Comparison of ENCODE assay signal across 25 cellular contexts in the genomic region with DNA sequence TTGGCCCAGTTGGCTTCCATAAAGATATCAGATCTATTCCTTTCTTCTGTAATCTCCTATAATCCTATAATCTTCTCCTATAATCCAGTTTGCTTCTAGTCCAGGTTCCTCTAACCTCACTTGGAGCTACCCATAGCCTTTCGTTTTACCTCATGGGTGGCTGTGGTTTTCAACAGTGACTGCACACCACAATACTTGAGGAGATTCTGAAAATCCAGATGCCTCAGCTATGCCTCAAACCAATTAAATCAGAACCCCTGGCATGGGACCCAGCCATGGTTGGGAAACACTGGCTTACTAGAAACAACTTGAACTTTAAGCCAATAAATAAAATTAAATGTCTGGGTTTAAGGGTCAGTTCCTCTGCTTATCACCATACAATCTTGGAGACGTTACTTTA.
"Had no signal": no experiment of that assay in that cellular context is flagged by ENCODE, and none has a peak within 500 bp of the region (broad histone marks: within the 10 kb centered on the region; RNA-seq: fewer than 3 reads in every experiment).

No MANE protein-coding gene starts in this region.

- H3K4me1 ChIP-seq: body of pancreas, foreskin keratinocyte, pancreas, psoas muscle, transverse colon had no signal

- H3K27me3 Mint-ChIP-seq: activated B cell treated with CpG ODN at 0.5 μM for 24 hours had no signal

- H3K4me1 Mint-ChIP-seq: activated B cell treated with CpG ODN at 0.5 μM for 24 hours; activated naive CD8-positive, alpha-beta T cell treated with anti-CD3 and anti-CD28 coated beads, Interleukin-2, amount 10 ng/mL, durations not matched to agents 7 days and 5 days; immature natural killer cell; nephron; stimulated activated effector memory CD8-positive, alpha-beta T cell treated with anti-CD3 and anti-CD28 coated beads, Interleukin-12 subunit alpha, Interleukin-12 subunit beta, amount 100 ng/mL, for 72 hours; stimulated activated naive CD8-positive, alpha-beta T cell treated with anti-CD3 and anti-CD28 coated beads, Interleukin-15, amount 100 ng/mL, for 72 hours had no signal

- H3K27me3 ChIP-seq: body of pancreas, foreskin keratinocyte, pancreas, transverse colon had no signal

- H3K4me3 ChIP-seq: body of pancreas, cardiac muscle cell, pancreas, psoas muscle, transverse colon had no signal

- H3K9me3 ChIP-seq: body of pancreas, neutrophil, pancreas, psoas muscle, transverse colon had no signal

- H3K27ac ChIP-seq: body of pancreas, cardiac muscle cell, epithelial cell of prostate, foreskin keratinocyte, neutrophil, pancreas, psoas muscle, transverse colon had no signal

- H3K9me3 Mint-ChIP-seq: activated B cell treated with CpG ODN at 0.5 μM for 24 hours; activated naive CD4-positive, alpha-beta T cell treated with anti-CD3 and anti-CD28 coated beads for 36 hours; activated naive CD8-positive, alpha-beta T cell treated with anti-CD3 and anti-CD28 coated beads, Interleukin-2, amount 10 ng/mL, durations not matched to agents 7 days and 5 days; activated T-cell treated with anti-CD3 and anti-CD28 coated beads, Interleukin-2, amount 50 U/mL, for 72 hours; stimulated activated effector memory CD8-positive, alpha-beta T cell treated with anti-CD3 and anti-CD28 coated beads, Interleukin-12 subunit alpha, Interleukin-12 subunit beta, amount 100 ng/mL, for 72 hours; stimulated activated naive CD8-positive, alpha-beta T cell treated with anti-CD3 and anti-CD28 coated beads, Interleukin-15, amount 100 ng/mL, for 72 hours; T-helper 1 cell treated with Interleukin-12 subunit alpha and Interleukin-12 subunit beta and Interleukin-4 antibody, amounts not matched to agents 30 μg/mL and 1 μg/mL, for 36 hours had no signal

- ATAC-seq: activated T-cell treated with anti-CD3 and anti-CD28 coated beads, Interleukin-2, amount 50 U/mL, for 72 hours; body of pancreas; foreskin keratinocyte; pancreas; psoas muscle; right cardiac atrium; stimulated activated effector memory CD8-positive, alpha-beta T cell treated with anti-CD3 and anti-CD28 coated beads, Interleukin-12 subunit alpha, Interleukin-12 subunit beta, amount 100 ng/mL, for 72 hours; stimulated activated naive CD8-positive, alpha-beta T cell treated with anti-CD3 and anti-CD28 coated beads, Interleukin-15, amount 100 ng/mL, for 72 hours had no signal

- H3K4me3 Mint-ChIP-seq: activated B cell treated with CpG ODN at 0.5 μM for 24 hours; activated naive CD4-positive, alpha-beta T cell treated with anti-CD3 and anti-CD28 coated beads for 36 hours; activated naive CD8-positive, alpha-beta T cell treated with anti-CD3 and anti-CD28 coated beads, Interleukin-2, amount 10 ng/mL, durations not matched to agents 7 days and 5 days; activated T-cell treated with anti-CD3 and anti-CD28 coated beads, Interleukin-2, amount 50 U/mL, for 72 hours; immature natural killer cell; nephron; stimulated activated effector memory CD8-positive, alpha-beta T cell treated with anti-CD3 and anti-CD28 coated beads, Interleukin-12 subunit alpha, Interleukin-12 subunit beta, amount 100 ng/mL, for 72 hours; stimulated activated naive CD8-positive, alpha-beta T cell treated with anti-CD3 and anti-CD28 coated beads, Interleukin-15, amount 100 ng/mL, for 72 hours; T-helper 1 cell treated with Interleukin-12 subunit alpha and Interleukin-12 subunit beta and Interleukin-4 antibody, amounts not matched to agents 30 μg/mL and 1 μg/mL, for 36 hours had no signal

- FAIRE-seq: pancreas, urothelium cell line had no signal

- H3K36me3 Mint-ChIP-seq: activated naive CD8-positive, alpha-beta T cell treated with anti-CD3 and anti-CD28 coated beads, Interleukin-2, amount 10 ng/mL, durations not matched to agents 7 days and 5 days; immature natural killer cell; stimulated activated effector memory CD8-positive, alpha-beta T cell treated with anti-CD3 and anti-CD28 coated beads, Interleukin-12 subunit alpha, Interleukin-12 subunit beta, amount 100 ng/mL, for 72 hours had no signal

- H3K27ac Mint-ChIP-seq: activated B cell treated with CpG ODN at 0.5 μM for 24 hours; activated naive CD4-positive, alpha-beta T cell treated with anti-CD3 and anti-CD28 coated beads for 36 hours; activated naive CD8-positive, alpha-beta T cell treated with anti-CD3 and anti-CD28 coated beads, Interleukin-2, amount 10 ng/mL, durations not matched to agents 7 days and 5 days; activated T-cell treated with anti-CD3 and anti-CD28 coated beads, Interleukin-2, amount 50 U/mL, for 72 hours; immature natural killer cell; nephron; stimulated activated effector memory CD8-positive, alpha-beta T cell treated with anti-CD3 and anti-CD28 coated beads, Interleukin-12 subunit alpha, Interleukin-12 subunit beta, amount 100 ng/mL, for 72 hours; stimulated activated naive CD8-positive, alpha-beta T cell treated with anti-CD3 and anti-CD28 coated beads, Interleukin-15, amount 100 ng/mL, for 72 hours; T-helper 1 cell treated with Interleukin-12 subunit alpha and Interleukin-12 subunit beta and Interleukin-4 antibody, amounts not matched to agents 30 μg/mL and 1 μg/mL, for 36 hours had no signal

- DNase-seq: activated B cell treated with CpG ODN at 0.5 μM for 24 hours; activated CD4-positive, alpha-beta T cell treated with anti-CD3 and anti-CD28 coated beads for 4 hours; activated CD4-positive, alpha-beta T cell treated with anti-CD3 and anti-CD28 coated beads, Interleukin-2, amount 50 U/mL, for 48 hours; activated effector memory CD4-positive, alpha-beta T cell treated with Interleukin-2 at 50 U/mL for 16 hours; activated naive CD4-positive, alpha-beta T cell treated with anti-CD3 and anti-CD28 coated beads for 36 hours; activated naive CD8-positive, alpha-beta T cell treated with anti-CD3 and anti-CD28 coated beads, Interleukin-2, amount 10 ng/mL, durations not matched to agents 7 days and 5 days; activated T-cell treated with anti-CD3 and anti-CD28 coated beads, Interleukin-2, amount 50 U/mL, for 72 hours; amygdala; body of pancreas; foreskin keratinocyte; immature natural killer cell; pancreas; psoas muscle; right cardiac atrium; stimulated activated CD4-positive, alpha-beta T cell treated with anti-CD3 and anti-CD28 coated beads, Interleukin-12 subunit alpha, Interleukin-12 subunit beta, amount 100 ng/mL, for 4 hours; stimulated activated naive CD8-positive, alpha-beta T cell treated with anti-CD3 and anti-CD28 coated beads, Interleukin-15, amount 100 ng/mL, for 72 hours; T1000; transverse colon had no signal

- H3K36me3 ChIP-seq: cardiac muscle cell, neutrophil, pancreas, transverse colon had no signal
